12 cellular contexts compared by ENCODE assay signal in genomic region chr2:68675470-68675869, GRCh38. TPM values are rescaled to one million over a fixed set of nuclear protein-coding genes. Genes with fewer than 3 reads are reported as not detected.
"Had no signal": no experiment of that assay in that cellular context is flagged by ENCODE, and none has a peak within 500 bp of the region (broad histone marks: within the 10 kb centered on the region; RNA-seq: fewer than 3 reads in every experiment).

No MANE protein-coding gene starts in this region.

- H3K9ac ChIP-seq: GM23248 had no signal

- H3K9me3 ChIP-seq: HAP-1 had no signal

- H2AFZ ChIP-seq: GM23248, GM23338 had no signal

- H3K4me1 ChIP-seq: HAP-1 had no signal

- FAIRE-seq: H1, H54 had no signal

- H3K27ac ChIP-seq: GM23248 had no signal

- H3K4me2 ChIP-seq: GM23338 had no signal

- DNase-seq: GM23248, GOT3, H7, H9, HCEC 1CT, HFFc6 had no signal

- H3K4me3 ChIP-seq: GM23248, GM23338, HAP-1 had no signal

- H3K36me3 ChIP-seq: HAP-1 had no signal

- ATAC-seq: GM23338, HCT116 had no signal

RNA-seq across cellular contexts. Expression of gene PROKR1, which starts 32.1 kb away (rescaled TPM):
- total RNA-seq: H4, HFFc6 had no signal
- polyA plus RNA-seq: GM23248 had no signal

RNA-seq across cellular contexts. Expression of gene ARHGAP25, which starts 59.1 kb away (rescaled TPM):
- total RNA-seq: GM23248, HFFc6 had no signal
- polyA plus RNA-seq: GM23248 had no signal
